In genomic region chr15:48190932-48191573, GRCh38 we compare ENCODE assay signal across 9 cellular contexts. TPM values are rescaled to one million over a fixed set of nuclear protein-coding genes. Genes with fewer than 3 reads are reported as not detected.
DNase-seq lines count a peak whose midpoint lies in the region; ATAC-seq and TF ChIP-seq lines count a peak whose summit lies in the region.
"Had no signal": no experiment of that assay in that cellular context is flagged by ENCODE, and none has a peak within 500 bp of the region (broad histone marks: within the 10 kb centered on the region; RNA-seq: fewer than 3 reads in every experiment).

No MANE protein-coding gene starts in this region.

- DNase-seq in DMS53 treated with DMSO at 0.1 percent for 48 hours (lab: John Stamatoyannopoulos, UW; ENCODE audit: unreplicated experiment) (peak; percentile 17), KBM-7 (peak; percentile 43), fibroblast of pulmonary artery (ENCODE audit: low read depth) (peak; percentile 78), nephron progenitor cell (peak; percentile 97), aorta (peak; percentile 80 to 94)
- DNase-seq in activated CD8-positive, alpha-beta memory T cell treated with anti-CD3 and anti-CD28 coated beads, Interleukin-2, amount 50 U/mL, for 4 hours: peak; percentile 16

- TF ChIP-seq CTCF in fibroblast of pulmonary artery (IDR thresholded peaks at IDR 0.05; ENCODE audit: low read length, missing control alignments) (no peak), nephron progenitor cell (IDR thresholded peaks at IDR 0.05) (no peak)

- no peak overlapping the region for H3K27ac ChIP-seq in aorta (ENCODE audit: low read depth in 1 of 2, low read length in 2 of 2)
- H3K27ac ChIP-seq: skin epidermis had no signal

- no peak overlapping the region for H3K4me3 ChIP-seq in fibroblast of pulmonary artery (replicated peaks; ENCODE audit: low read depth, low read length)
- peak overlapping the region in 1 of 2 donors; percentile 16 for H3K4me3 ChIP-seq in aorta (ENCODE audit: low read length in 2 of 2)
- H3K4me3 ChIP-seq: skin epidermis had no signal

- no peaks in the 10 kb centered on the region for H3K9me3 Mint-ChIP-seq in nephron progenitor cell

- H3K4me3 Mint-ChIP-seq in nephron progenitor cell: peak overlapping the region; percentile 79

- in situ Hi-C loops in KBM-7 (cut with MboI; ENCODE audit: low pct_unique_long_range_greater_than_20kb, low sequenced_read_pairs): no loop called here

- H3K4me1 Mint-ChIP-seq in nephron progenitor cell: peaks cover 14% of the 10 kb centered on the region

- H3K27ac Mint-ChIP-seq in nephron progenitor cell: no peak overlapping the region

- 2 to 3% methylated on average over 15 of the region's 15 CpGs for WGBS in aorta, 2 donors

- H3K9me3 ChIP-seq in aorta (ENCODE audit: control insufficient read depth, low read length): no peaks in the 10 kb centered on the region

- H3K27me3 Mint-ChIP-seq in nephron progenitor cell (ENCODE audit: low read depth, poor library complexity): peaks cover 54% of the 10 kb centered on the region

- H3K36me3 Mint-ChIP-seq in nephron progenitor cell (ENCODE audit: low read depth): no peaks in the 10 kb centered on the region

- H3K27me3 ChIP-seq in aorta (ENCODE audit: control insufficient read depth in 1 of 2, insufficient read depth in 2 of 2, low read length in 1 of 2): no peaks in the 10 kb centered on the region

- ATAC-seq in aorta (ENCODE audit: low FRiP score) (no peak), HG03280 (IDR thresholded peaks at IDR 0.05; ENCODE audit: unreplicated experiment) (no peak), HG02571 (IDR thresholded peaks at IDR 0.05; ENCODE audit: unreplicated experiment) (no peak)

- no peaks in the 10 kb centered on the region for H3K4me1 ChIP-seq in aorta (ENCODE audit: control insufficient read depth in 1 of 2, insufficient read depth in 2 of 2, low read length in 2 of 2)

- H3K36me3 ChIP-seq in aorta (ENCODE audit: control insufficient read depth in 1 of 2, insufficient read depth in 2 of 2, low read length in 1 of 2): no peaks in the 10 kb centered on the region

- intact Hi-C loops in aorta (cut with DNase I): no loop called here

RNA-seq across cellular contexts. Expression of gene CTXN2, which starts 0.4 kb away (rescaled TPM):
- total RNA-seq in aorta: not detected
- not detected for polyA plus RNA-seq in aorta

RNA-seq across cellular contexts. Expression of gene MYEF2, which starts 13.0 kb away (rescaled TPM):
- total RNA-seq in aorta: 100 to 1,000 TPM in 1 of 2 donors, 10 to 100 TPM in 1; 73.0 to 105 TPM
- 10 to 100 TPM; 16.7 to 75.1 TPM for polyA plus RNA-seq in aorta

RNA-seq across cellular contexts. Expression of gene SLC12A1, which starts 15.0 kb away (rescaled TPM):
- under 1 TPM; 0.42 to 0.81 TPM for total RNA-seq in aorta
- polyA plus RNA-seq in aorta: under 1 TPM in 1 of 2 donors, not detected in 1; 0.23 TPM

Comparison
In these comparisons a context has a peak if more than half of its experiments do, and no peak if none do; other contexts are left out.
1. DNase-seq: peak in every context shown above with its lines; median percentile 97 in nephron progenitor cell; 87 in aorta; 78 in fibroblast of pulmonary artery; 43 in KBM-7; 17 in DMS53 treated with DMSO at 0.1 percent for 48 hours; 16 in activated CD8-positive, alpha-beta memory T cell treated with anti-CD3 and anti-CD28 coated beads, Interleukin-2, amount 50 U/mL, for 4 hours.